In genomic region chr14:78327426-78328210, GRCh38 we compare ENCODE assay signal across 17 cellular contexts.
"Had no signal": no experiment of that assay in that cellular context is flagged by ENCODE, and none has a peak within 500 bp of the region (broad histone marks: within the 10 kb centered on the region; RNA-seq: fewer than 3 reads in every experiment).

No MANE protein-coding gene starts in this region.

- FAIRE-seq: astrocyte had no signal

- H3K27ac ChIP-seq: psoas muscle, right lobe of liver, transverse colon, WERI-Rb-1 had no signal

- H3K9me3 ChIP-seq: psoas muscle, right lobe of liver, transverse colon had no signal

- H3K4me1 ChIP-seq: psoas muscle, right lobe of liver, transverse colon had no signal

- H3K4me3 ChIP-seq: psoas muscle, right lobe of liver, smooth muscle cell, transverse colon had no signal

- ATAC-seq: activated CD4-positive, alpha-beta T cell treated with anti-CD3 and anti-CD28 coated beads for 36 hours; activated CD8-positive, alpha-beta memory T cell treated with anti-CD3 and anti-CD28 coated beads, Interleukin-2, amount 10 ng/mL, durations not matched to agents 7 days and 5 days; psoas muscle; right lobe of liver; stimulated activated naive CD8-positive, alpha-beta T cell treated with anti-CD3 and anti-CD28 coated beads, Interleukin-15, Interleukin-2, amounts not matched to agents 100 U/mL and 50 U/mL, for 24 hours had no signal

- H3K36me3 ChIP-seq: right lobe of liver, transverse colon, WERI-Rb-1 had no signal

- DNase-seq: activated CD4-positive, alpha-beta memory T cell treated with anti-CD3 and anti-CD28 coated beads for 36 hours; activated CD4-positive, alpha-beta T cell treated with anti-CD3 and anti-CD28 coated beads for 36 hours; activated CD8-positive, alpha-beta memory T cell treated with anti-CD3 and anti-CD28 coated beads, Interleukin-2, amount 10 ng/mL, durations not matched to agents 7 days and 5 days; activated naive CD4-positive, alpha-beta T cell treated with anti-CD3 and anti-CD28 coated beads, Interleukin-2, amount 10 ng/mL, durations not matched to agents 7 days and 5 days; activated T-cell treated with anti-CD3 and anti-CD28 coated beads, Interleukin-2, amount 50 U/mL, for 1 hour; immature natural killer cell; psoas muscle; right lobe of liver; stimulated activated CD4-positive, alpha-beta T cell treated with anti-CD3 and anti-CD28 coated beads, Interleukin-4, amount 100 ng/mL, for 4 hours; stimulated activated CD8-positive, alpha-beta memory T cell treated with anti-CD3 and anti-CD28 coated beads, Interleukin-4, amount 100 ng/mL, for 48 hours; stimulated activated naive CD8-positive, alpha-beta T cell treated with anti-CD3 and anti-CD28 coated beads, Interleukin-15, Interleukin-2, amounts not matched to agents 100 U/mL and 50 U/mL, for 24 hours; T-helper 1 cell; T1000; transverse colon; WERI-Rb-1 had no signal

- H3K27me3 ChIP-seq: right lobe of liver, transverse colon had no signal
